25 cellular contexts compared by ENCODE assay signal in genomic region chr9:17272510-17272909, GRCh38.
DNase-seq lines count a peak whose midpoint lies in the region; ATAC-seq and TF ChIP-seq lines count a peak whose summit lies in the region.
"Had no signal": no experiment of that assay in that cellular context is flagged by ENCODE, and none has a peak within 500 bp of the region (broad histone marks: within the 10 kb centered on the region; RNA-seq: fewer than 3 reads in every experiment).

No MANE protein-coding gene starts in this region.

- DNase-seq in osteoblast (ENCODE audit: insufficient read length, low spot score, missing footprints) (no peak), RPMI8226 (no peak)
- no peak for DNase-seq in activated effector memory CD4-positive, alpha-beta T cell treated with anti-CD3 and anti-CD28 coated beads, Interleukin-2, amount 50 U/mL, for 16 hours
- DNase-seq: activated CD4-positive, alpha-beta T cell treated with anti-CD3 and anti-CD28 coated beads, Interleukin-2, amount 10 ng/mL, durations not matched to agents 7 days and 5 days; activated CD8-positive, alpha-beta memory T cell treated with anti-CD3 and anti-CD28 coated beads, Interleukin-2, amount 50 U/mL, for 4 hours; activated gamma-delta T cell; brain microvascular endothelial cell; CD4-positive, alpha-beta T cell; DMS153; effector memory CD8-positive, alpha-beta T cell; Karpas-422; left cardiac atrium; NCI-H1105; NCI-H2029 treated with DMSO at 0.1 percent for 48 hours; NCI-H446 treated with DMSO at 0.1 percent for 48 hours; stimulated activated CD4-positive, alpha-beta T cell treated with anti-CD3 and anti-CD28 coated beads, Interleukin-1b, Interleukin-23, amount 100 ng/mL, for 48 hours; stimulated activated naive CD8-positive, alpha-beta T cell treated with anti-CD3 and anti-CD28 coated beads, Interleukin-15, Interleukin-2, amounts not matched to agents 100 U/mL and 50 U/mL, for 24 hours; T-helper 17 cell had no signal

- no peak for TF ChIP-seq CTCF in osteoblast (IDR thresholded peaks at IDR 0.05; ENCODE audit: extremely low read depth, low read depth, low read length)

- H2AFZ ChIP-seq in osteoblast (ENCODE audit: low read length): no peak overlapping the region

- ATAC-seq in GM19025 (IDR thresholded peaks at IDR 0.05; ENCODE audit: low read depth, unreplicated experiment) (peak; percentile 70), HG02870 (IDR thresholded peaks at IDR 0.05; ENCODE audit: unreplicated experiment) (peak; percentile 92), HG03457 (IDR thresholded peaks at IDR 0.05; ENCODE audit: unreplicated experiment) (no peak)
- ATAC-seq: effector memory CD8-positive, alpha-beta T cell; left cardiac atrium; stimulated activated naive CD8-positive, alpha-beta T cell treated with anti-CD3 and anti-CD28 coated beads, Interleukin-15, Interleukin-2, amounts not matched to agents 100 U/mL and 50 U/mL, for 24 hours; T-helper 17 cell had no signal

- no peaks in the 10 kb centered on the region for H4K20me1 ChIP-seq in osteoblast (ENCODE audit: insufficient read depth, low read length)

- H3K79me2 ChIP-seq in osteoblast (ENCODE audit: insufficient read depth, low read length): no peaks in the 10 kb centered on the region

- H3K9me3 ChIP-seq in KOPT-K1 (ENCODE audit: insufficient read depth, low read length, poor library complexity, severe bottlenecking) (no peaks in the 10 kb centered on the region), osteoblast (ENCODE audit: low read depth, low read length) (no peaks in the 10 kb centered on the region)
- H3K9me3 ChIP-seq: esophagus muscularis mucosa, prostate gland had no signal

- peak overlapping the region; percentile 36 for H3K4me2 ChIP-seq in osteoblast (ENCODE audit: insufficient read depth, low read length)

- H3K27ac ChIP-seq in KOPT-K1 (ENCODE audit: low read depth, low read length, poor library complexity, severe bottlenecking): peak overlapping the region; percentile 6
- no peak overlapping the region for H3K27ac ChIP-seq in osteoblast (ENCODE audit: low read depth, low read length)
- H3K27ac ChIP-seq: brain microvascular endothelial cell, esophagus muscularis mucosa, prostate gland, tibial nerve had no signal

- no peaks in the 10 kb centered on the region for H3K4me1 ChIP-seq in osteoblast (ENCODE audit: insufficient read depth, low read length)
- H3K4me1 ChIP-seq: prostate gland, tibial nerve had no signal

- no peaks in the 10 kb centered on the region for H3K27me3 ChIP-seq in osteoblast (ENCODE audit: insufficient read depth, low read length)
- H3K27me3 ChIP-seq: brain microvascular endothelial cell, esophagus muscularis mucosa, tibial nerve had no signal

- H3K36me3 ChIP-seq in KOPT-K1 (ENCODE audit: insufficient read depth, low read length) (no peaks in the 10 kb centered on the region), osteoblast (ENCODE audit: insufficient read depth, low read length) (no peaks in the 10 kb centered on the region)
- H3K36me3 ChIP-seq: brain microvascular endothelial cell, esophagus muscularis mucosa, prostate gland had no signal

- H3K4me3 ChIP-seq in osteoblast (ENCODE audit: insufficient read depth, low read length): no peak overlapping the region
- H3K4me3 ChIP-seq: esophagus muscularis mucosa, prostate gland, tibial nerve had no signal
